9 cellular contexts compared by ENCODE assay signal in genomic region chr12:3727877-3728632, GRCh38. TPM values are rescaled to one million over a fixed set of nuclear protein-coding genes. Genes with fewer than 3 reads are reported as not detected.
DNase-seq lines count a peak whose midpoint lies in the region; ATAC-seq and TF ChIP-seq lines count a peak whose summit lies in the region.
"Had no signal": no experiment of that assay in that cellular context is flagged by ENCODE, and none has a peak within 500 bp of the region (broad histone marks: within the 10 kb centered on the region; RNA-seq: fewer than 3 reads in every experiment).

No MANE protein-coding gene starts in this region.

- H3K9ac ChIP-seq in SK-N-MC (ENCODE audit: insufficient read length) = no peak overlapping the region
- H3K9ac ChIP-seq in mammary epithelial cell (ENCODE audit: insufficient read depth, low read length) = no peak overlapping the region

- H3K27me3 ChIP-seq in mammary epithelial cell (ENCODE audit: insufficient read depth, low read length) = peaks cover 2% of the 10 kb centered on the region

- no peaks in the 10 kb centered on the region for H4K20me1 ChIP-seq in mammary epithelial cell (ENCODE audit: insufficient read depth, low read length)

- no TSS peak for BruUV-seq in mammary epithelial cell (replicated peaks; lab: Mats Ljungman, UMichigan)

- CTCF ChIA-PET in mammary epithelial cell (lab: Charles Lee; ENCODE audit: low non-redundant PET) = no interaction called here

- H3K4me1 Mint-ChIP-seq in activated T-cell treated with anti-CD3 and anti-CD28 coated beads, Interleukin-2, amount 50 U/mL, for 24 hours (ENCODE audit: low read depth) = peaks cover 41% of the 10 kb centered on the region

- H3K9me3 ChIP-seq in SK-N-MC (ENCODE audit: low read depth, low read length) (no peaks in the 10 kb centered on the region), mammary epithelial cell (replicated peaks; ENCODE audit: insufficient read depth, low read length) (no peaks in the 10 kb centered on the region)

- peak overlapping the region; percentile 16 for H3K4me3 Mint-ChIP-seq in activated T-cell treated with anti-CD3 and anti-CD28 coated beads, Interleukin-2, amount 50 U/mL, for 24 hours
- H3K4me3 Mint-ChIP-seq: B cell had no signal

- H3K4me3 ChIP-seq in SK-N-MC (no peak overlapping the region), mammary epithelial cell (replicated peaks in 1 of 3; ENCODE audit: insufficient read depth in 1 of 3, low read depth in 2 of 3, low read length in 3 of 3) (no peak overlapping the region)

- H3K36me3 ChIP-seq in SK-N-MC (ENCODE audit: insufficient read depth, low read length) = no peaks in the 10 kb centered on the region
- no peaks in the 10 kb centered on the region for H3K36me3 ChIP-seq in mammary epithelial cell (ENCODE audit: insufficient read depth, low read length)

- H3K27ac Mint-ChIP-seq in activated T-cell treated with anti-CD3 and anti-CD28 coated beads, Interleukin-2, amount 50 U/mL, for 24 hours = peak overlapping the region; percentile 78
- H3K27ac Mint-ChIP-seq: B cell had no signal

- H3K36me3 Mint-ChIP-seq in activated T-cell treated with anti-CD3 and anti-CD28 coated beads, Interleukin-2, amount 50 U/mL, for 24 hours (ENCODE audit: low read depth) = peaks cover 93% of the 10 kb centered on the region

- WGBS in mammary epithelial cell (ENCODE audit: low coverage, missing lambda C conversion rate) = 54% methylated on average over 8 of the region's 8 CpGs

- H3K27me3 Mint-ChIP-seq in activated T-cell treated with anti-CD3 and anti-CD28 coated beads, Interleukin-2, amount 50 U/mL, for 24 hours = no peaks in the 10 kb centered on the region
- H3K27me3 Mint-ChIP-seq: B cell had no signal

- ATAC-seq in HG03066 (IDR thresholded peaks at IDR 0.05; ENCODE audit: low read depth, unreplicated experiment) = peak; percentile 88
- ATAC-seq in left ventricle myocardium superior = peak; percentile 67

- no peak for DNase-seq in activated T-cell treated with anti-CD3 and anti-CD28 coated beads, Interleukin-2, amount 50 U/mL, for 24 hours
- no peak for DNase-seq in activated T-cell treated with anti-CD3 and anti-CD28 coated beads, Interleukin-2, amount 50 U/mL, for 1 hour
- DNase-seq in SK-N-MC (ENCODE audit: low read depth, low spot score) = peak; percentile 34
- DNase-seq in left ventricle myocardium superior = peak; percentile 34
- DNase-seq in mammary epithelial cell = no peak
- no peak for DNase-seq in medulla oblongata (ENCODE audit: extremely low spot score)
- no peak for DNase-seq in cortex of kidney (lab: John Stamatoyannopoulos, UW)

- peaks cover 6% of the 10 kb centered on the region for H3K9me3 Mint-ChIP-seq in activated T-cell treated with anti-CD3 and anti-CD28 coated beads, Interleukin-2, amount 50 U/mL, for 24 hours

- H3K79me2 ChIP-seq in mammary epithelial cell (ENCODE audit: insufficient read depth, low read length) = no peaks in the 10 kb centered on the region

- H3K4me2 ChIP-seq in mammary epithelial cell (ENCODE audit: insufficient read depth, low read depth, low read length) = no peak overlapping the region

- intact Hi-C loops in left ventricle myocardium superior (cut with micrococcal nuclease) = no loop called here
- intact Hi-C loops in mammary epithelial cell (cut with micrococcal nuclease) = no loop called here

- in situ Hi-C loops in mammary epithelial cell (cut with MboI; ENCODE audit: low sequenced_read_pairs in 2 of 2) = no loop called here

- H3K4me1 ChIP-seq in mammary epithelial cell (ENCODE audit: insufficient read depth, low read length) = no peaks in the 10 kb centered on the region

- H3K27ac ChIP-seq in SK-N-MC = no peak overlapping the region
- no peak overlapping the region for H3K27ac ChIP-seq in mammary epithelial cell (ENCODE audit: insufficient read depth, low read depth, low read length)

- dilution Hi-C loops in mammary epithelial cell (cut with HindIII; ENCODE audit: low sequenced_read_pairs) = no loop called here

- no peak for TF ChIP-seq CTCF in mammary epithelial cell (conservative IDR thresholded peaks at IDR 0.05 in 1 of 2, IDR thresholded peaks at IDR 0.05 in 1 of 2; ENCODE audit: extremely low read depth in 1 of 2, insufficient read depth in 1 of 2, low read depth in 1 of 2, low read length in 2 of 2)

- no peak overlapping the region for H2AFZ ChIP-seq in mammary epithelial cell (ENCODE audit: low read depth, low read length)

RNA-seq across cellular contexts. Expression of gene CRACR2A, which starts 24.9 kb away (rescaled TPM):
- total RNA-seq in left ventricle myocardium superior (2.5 TPM), mammary epithelial cell (under 1 TPM in 1 of 2 donors, not detected in 1; 0.17 TPM)
- 0.10 TPM for polyA plus RNA-seq in mammary epithelial cell
- not detected for polyA minus RNA-seq in mammary epithelial cell

Comparison
In these comparisons a context has a peak if more than half of its experiments do, and no peak if none do; other contexts are left out.
1. DNase-seq: peak in SK-N-MC (single experiment) and left ventricle myocardium superior (single experiment); none in activated T-cell treated with anti-CD3 and anti-CD28 coated beads, Interleukin-2, amount 50 U/mL, for 24 hours (single experiment), activated T-cell treated with anti-CD3 and anti-CD28 coated beads, Interleukin-2, amount 50 U/mL, for 1 hour (single experiment), mammary epithelial cell (single experiment), medulla oblongata (single experiment) and cortex of kidney (single experiment).